Comparison of ENCODE assay signal across 1 cellular context in the genomic region with DNA sequence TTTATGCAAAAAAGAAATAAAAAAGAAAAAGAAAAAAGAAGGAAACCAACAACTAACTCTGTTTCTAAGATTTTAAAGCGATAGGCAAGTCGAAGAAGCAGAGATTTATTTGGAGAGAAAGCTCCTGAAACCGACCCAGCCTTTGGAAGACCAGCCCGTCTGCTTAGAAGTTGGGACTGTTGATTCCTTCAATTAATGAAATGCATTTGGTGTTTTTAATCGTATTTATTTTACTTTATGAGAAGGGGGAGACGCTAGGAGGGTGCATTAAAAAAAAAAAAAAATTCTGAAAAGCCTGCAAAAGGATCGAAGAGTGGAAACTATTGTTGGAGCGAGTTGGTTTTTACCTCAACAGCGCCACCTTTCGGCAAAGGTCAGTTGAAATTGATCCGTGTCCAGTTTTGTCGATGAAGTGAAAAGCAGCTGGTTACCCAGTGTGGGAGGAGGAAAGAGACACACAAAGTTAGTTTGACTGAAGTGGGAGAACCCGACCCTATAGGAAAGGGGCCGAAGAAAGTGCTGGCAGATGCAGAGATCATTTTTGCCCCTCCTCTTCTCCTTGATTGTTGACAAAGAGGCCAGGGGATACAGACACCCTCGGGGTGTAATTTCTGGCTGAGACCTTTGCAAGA.
TF ChIP-seq lines count a peak whose summit lies in the region.

No MANE protein-coding gene starts in this region.

TF ChIP-seq in K562, 482 proteins besides CTCF, POLR2A, EP300 and RAD21 (continued from another document):
- TF ChIP-seq, protein P1, sequence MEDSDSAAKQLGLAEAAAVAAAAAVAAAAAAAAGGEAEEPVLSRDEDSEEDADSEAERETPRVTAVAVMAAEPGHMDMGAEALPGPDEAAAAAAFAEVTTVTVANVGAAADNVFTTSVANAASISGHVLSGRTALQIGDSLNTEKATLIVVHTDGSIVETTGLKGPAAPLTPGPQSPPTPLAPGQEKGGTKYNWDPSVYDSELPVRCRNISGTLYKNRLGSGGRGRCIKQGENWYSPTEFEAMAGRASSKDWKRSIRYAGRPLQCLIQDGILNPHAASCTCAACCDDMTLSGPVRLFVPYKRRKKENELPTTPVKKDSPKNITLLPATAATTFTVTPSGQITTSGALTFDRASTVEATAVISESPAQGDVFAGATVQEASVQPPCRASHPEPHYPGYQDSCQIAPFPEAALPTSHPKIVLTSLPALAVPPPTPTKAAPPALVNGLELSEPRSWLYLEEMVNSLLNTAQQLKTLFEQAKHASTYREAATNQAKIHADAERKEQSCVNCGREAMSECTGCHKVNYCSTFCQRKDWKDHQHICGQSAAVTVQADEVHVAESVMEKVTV (CRISPR knock-in tag; IDR thresholded peaks at IDR 0.05), result peak; percentile 51; the same call in 1 of the 2 replicates
- TF ChIP-seq SMC3 (conservative IDR thresholded peaks at IDR 0.05; ENCODE audit: insufficient read depth, low read depth, low read length) (peak; percentile 55; the same call in 1 of the 2 replicates), POLR2B (IDR thresholded peaks at IDR 0.05; ENCODE audit: low read depth, partially characterized antibody) (no peak), NRF1 (conservative IDR thresholded peaks at IDR 0.05 in 1 of 2, IDR thresholded peaks at IDR 0.05 in 1 of 2) (no peak), BMI1 (IDR thresholded peaks at IDR 0.05; ENCODE audit: low read length) (0 out of 2 replicates have a peak, but pooled peaks have one; percentile 23), ZNF384 (IDR thresholded peaks at IDR 0.05; ENCODE audit: low read depth, low read length) (0 out of 2 replicates have a peak, but pooled peaks have one; percentile 40), IRF2 (CRISPR knock-in tag; IDR thresholded peaks at IDR 0.05) (no peak)
